ENCODE assay signal across 1 cellular context in the genomic region with DNA sequence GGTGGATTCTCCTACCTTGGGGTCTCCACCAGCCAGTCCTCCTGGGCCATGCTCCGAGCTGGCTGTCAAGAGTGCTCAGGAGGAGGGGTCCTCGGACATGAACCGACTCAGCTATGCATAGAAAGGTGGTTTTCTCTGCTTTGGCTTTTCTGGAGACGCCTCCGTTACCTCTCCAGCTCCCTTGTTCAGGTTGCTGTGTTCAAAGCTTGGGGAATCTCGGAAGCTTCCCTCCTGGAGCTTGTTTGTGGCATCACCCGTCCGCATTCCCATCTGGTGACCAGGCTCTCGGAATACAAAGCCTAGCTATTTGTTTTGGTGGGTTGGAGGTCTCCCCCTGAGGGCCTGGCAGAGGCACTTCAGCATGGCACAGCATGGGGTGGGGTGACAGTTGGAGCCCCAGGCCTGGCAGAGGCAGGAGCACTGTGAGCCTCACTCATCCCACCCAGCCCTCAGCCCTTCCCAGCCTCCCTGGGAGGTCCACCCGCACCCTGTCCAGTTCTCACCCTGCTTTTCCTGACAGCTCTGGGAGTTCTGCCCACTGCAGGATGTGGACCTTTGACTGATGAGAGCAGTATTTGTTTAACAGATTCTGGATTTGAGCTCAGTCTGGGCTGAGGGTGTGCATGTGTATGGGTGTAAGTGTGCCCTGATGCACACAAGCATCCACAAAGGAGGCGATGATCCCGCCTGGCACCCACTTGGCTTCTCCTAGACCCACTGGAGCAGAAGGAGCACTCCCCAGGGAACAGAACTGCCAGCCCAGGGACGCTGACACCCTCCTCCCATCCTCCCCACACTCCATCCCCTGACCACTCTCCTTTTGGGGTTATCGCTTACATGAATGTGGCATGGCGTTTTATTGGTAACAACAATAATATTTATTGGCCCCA.
TF ChIP-seq lines count a peak whose summit lies in the region.

No MANE protein-coding gene starts in this region.

TF ChIP-seq in IMR-90, 13 proteins besides CTCF, POLR2A, EP300 and RAD21:
- TF ChIP-seq CHD1 (IDR thresholded peaks at IDR 0.05; ENCODE audit: low read depth, low read length) = no peak
- TF ChIP-seq RCOR1 (IDR thresholded peaks at IDR 0.05; ENCODE audit: insufficient replicate concordance, low read length) = no peak
- no peak for TF ChIP-seq MXI1 (IDR thresholded peaks at IDR 0.05; ENCODE audit: borderline replicate concordance, low read depth, low read length)
- TF ChIP-seq, protein P1, sequence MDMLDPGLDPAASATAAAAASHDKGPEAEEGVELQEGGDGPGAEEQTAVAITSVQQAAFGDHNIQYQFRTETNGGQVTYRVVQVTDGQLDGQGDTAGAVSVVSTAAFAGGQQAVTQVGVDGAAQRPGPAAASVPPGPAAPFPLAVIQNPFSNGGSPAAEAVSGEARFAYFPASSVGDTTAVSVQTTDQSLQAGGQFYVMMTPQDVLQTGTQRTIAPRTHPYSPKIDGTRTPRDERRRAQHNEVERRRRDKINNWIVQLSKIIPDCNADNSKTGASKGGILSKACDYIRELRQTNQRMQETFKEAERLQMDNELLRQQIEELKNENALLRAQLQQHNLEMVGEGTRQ (IDR thresholded peaks at IDR 0.05; ENCODE audit: low read depth, low read length) = no peak
- TF ChIP-seq MAZ (IDR thresholded peaks at IDR 0.05; ENCODE audit: borderline replicate concordance, low read depth, low read length) = no peak
- no peak for TF ChIP-seq MAFK (IDR thresholded peaks at IDR 0.05; ENCODE audit: low read depth, low read length)
- no peak for TF ChIP-seq RFX5 (IDR thresholded peaks at IDR 0.05; ENCODE audit: low read depth, low read length)
- TF ChIP-seq SMC3 (IDR thresholded peaks at IDR 0.05; ENCODE audit: low read depth, low read length) = no peak
- TF ChIP-seq, protein P2, sequence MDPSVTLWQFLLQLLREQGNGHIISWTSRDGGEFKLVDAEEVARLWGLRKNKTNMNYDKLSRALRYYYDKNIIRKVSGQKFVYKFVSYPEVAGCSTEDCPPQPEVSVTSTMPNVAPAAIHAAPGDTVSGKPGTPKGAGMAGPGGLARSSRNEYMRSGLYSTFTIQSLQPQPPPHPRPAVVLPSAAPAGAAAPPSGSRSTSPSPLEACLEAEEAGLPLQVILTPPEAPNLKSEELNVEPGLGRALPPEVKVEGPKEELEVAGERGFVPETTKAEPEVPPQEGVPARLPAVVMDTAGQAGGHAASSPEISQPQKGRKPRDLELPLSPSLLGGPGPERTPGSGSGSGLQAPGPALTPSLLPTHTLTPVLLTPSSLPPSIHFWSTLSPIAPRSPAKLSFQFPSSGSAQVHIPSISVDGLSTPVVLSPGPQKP (IDR thresholded peaks at IDR 0.05; ENCODE audit: borderline replicate concordance, low read depth, low read length) = no peak
- TF ChIP-seq NFE2L2 (IDR thresholded peaks at IDR 0.05; ENCODE audit: low read depth, low read length) = no peak
- TF ChIP-seq BHLHE40 (IDR thresholded peaks at IDR 0.05; ENCODE audit: low read depth, low read length) = no peak
- TF ChIP-seq FOS (IDR thresholded peaks at IDR 0.05; ENCODE audit: low read depth, low read length) = no peak
- TF ChIP-seq CEBPB (IDR thresholded peaks at IDR 0.05; ENCODE audit: low read depth, low read length) = no peak
